8 cellular contexts compared by ENCODE assay signal in the genomic region with DNA sequence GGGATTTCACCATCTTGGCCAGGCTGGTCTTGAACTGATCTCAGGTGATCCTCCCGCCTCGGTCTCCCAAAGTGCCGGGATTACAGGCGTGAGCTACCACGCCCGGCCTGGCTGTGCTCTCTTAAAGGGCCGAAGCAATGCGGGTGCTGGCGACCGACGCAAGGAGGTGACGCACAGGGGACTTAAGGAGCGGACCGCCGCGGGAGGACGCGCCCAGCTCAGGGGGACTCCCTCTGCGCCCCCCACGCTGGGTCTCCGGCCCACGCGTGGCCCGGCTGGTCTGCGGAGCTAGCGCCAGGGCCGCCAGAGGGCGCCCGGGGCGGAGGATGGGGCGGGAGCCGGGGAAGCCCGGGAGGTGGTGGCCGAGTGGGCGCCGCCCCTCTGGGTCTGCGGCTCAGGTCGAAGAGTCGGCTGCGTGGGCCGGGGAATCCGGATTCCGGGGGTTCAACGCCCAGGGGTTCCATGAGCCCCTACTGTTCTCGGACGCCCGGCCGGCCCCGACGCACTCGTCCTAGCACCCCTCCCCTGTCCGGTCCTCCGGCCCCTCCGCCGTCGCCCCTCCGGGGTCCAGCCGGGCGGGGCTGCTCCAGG. TPM values are rescaled to one million over a fixed set of nuclear protein-coding genes. Genes with fewer than 3 reads are reported as not detected.
DNase-seq lines count a peak whose midpoint lies in the region; ATAC-seq and TF ChIP-seq lines count a peak whose summit lies in the region.

No MANE protein-coding gene starts in this region.

- TF ChIP-seq POLR2A in Peyer's patch (IDR thresholded peaks at IDR 0.05) (no peak), stomach (IDR thresholded peaks at IDR 0.05) (no peak)

- H3K4me2 ChIP-seq in BLaER1: peak overlapping the region; percentile 97

- H3K4me3 ChIP-seq in BLaER1: peak overlapping the region; percentile 94
- H3K4me3 ChIP-seq in Peyer's patch: peak overlapping the region; percentile 65 to 99 (median 79)
- H3K4me3 ChIP-seq in fibroblast of pulmonary artery (replicated peaks; ENCODE audit: low read depth, low read length): peak overlapping the region; percentile 77
- H3K4me3 ChIP-seq in stomach: peak overlapping the region; percentile 92 to 98 (median 95)

- no peaks in the 10 kb centered on the region for H3K9me3 ChIP-seq in BLaER1
- H3K9me3 ChIP-seq in Peyer's patch: peaks cover 0 to 4% (median 0%) of the 10 kb centered on the region in 4 donors
- no peaks in the 10 kb centered on the region for H3K9me3 ChIP-seq in stomach

- peaks cover 22% of the 10 kb centered on the region for H3K36me3 ChIP-seq in BLaER1
- H3K36me3 ChIP-seq in Peyer's patch: no peaks in the 10 kb centered on the region
- peaks cover 0 to 16% (median 0%) of the 10 kb centered on the region in 4 donors for H3K36me3 ChIP-seq in stomach

- no peak for TF ChIP-seq EP300 in stomach (IDR thresholded peaks at IDR 0.05)

- peak overlapping the region; percentile 83 for H3K9ac ChIP-seq in BLaER1

- H3K9me3 Mint-ChIP-seq in activated T-helper 17 cell treated with anti-CD3 and anti-CD28 coated beads, Interleukin-2, amount 50 U/mL, for 72 hours: no peaks in the 10 kb centered on the region
- no peaks in the 10 kb centered on the region for H3K9me3 Mint-ChIP-seq in nephron progenitor cell

- 0 to 1% (median 0%) methylated on average over 19 to 59 of the region's 59 CpGs for WGBS in stomach, 5 donors

- H3K4me3 Mint-ChIP-seq in activated T-helper 17 cell treated with anti-CD3 and anti-CD28 coated beads, Interleukin-2, amount 50 U/mL, for 72 hours: peak overlapping the region; percentile 74
- H3K4me3 Mint-ChIP-seq in nephron progenitor cell: peak overlapping the region; percentile 79

- H4K20me1 ChIP-seq in BLaER1: no peaks in the 10 kb centered on the region

- H3K27ac ChIP-seq in BLaER1 (peak overlapping the region; percentile 79), Peyer's patch (peak overlapping the region; percentile 28 to 79 (median 60)), stomach (peak overlapping the region; percentile 67 to 82 (median 72))

- no peak overlapping the region for H3K27ac Mint-ChIP-seq in activated T-helper 17 cell treated with anti-CD3 and anti-CD28 coated beads, Interleukin-2, amount 50 U/mL, for 72 hours
- no peak overlapping the region for H3K27ac Mint-ChIP-seq in nephron progenitor cell

- peaks cover 60% of the 10 kb centered on the region for H3K4me1 ChIP-seq in BLaER1
- peaks cover 0 to 23% (median 13%) of the 10 kb centered on the region in 4 donors for H3K4me1 ChIP-seq in Peyer's patch
- H3K4me1 ChIP-seq in stomach: peaks cover 13 to 32% (median 29%) of the 10 kb centered on the region in 4 donors

- TF ChIP-seq CTCF in Peyer's patch (IDR thresholded peaks at IDR 0.05) (peak; percentile 34 to 85 (median 68)), fibroblast of pulmonary artery (IDR thresholded peaks at IDR 0.05; ENCODE audit: low read length, missing control alignments) (peak; percentile 36), nephron progenitor cell (IDR thresholded peaks at IDR 0.05) (peak; percentile 66), stomach (IDR thresholded peaks at IDR 0.05) (peak in 5 of 7 experiments; percentile 36 to 82 (median 67))

- intact Hi-C loops in stomach (cut with DNase I; ENCODE audit: low total_unique reads): no loop called here

- H3K27me3 Mint-ChIP-seq in activated T-helper 17 cell treated with anti-CD3 and anti-CD28 coated beads, Interleukin-2, amount 50 U/mL, for 72 hours: peaks cover 8% of the 10 kb centered on the region
- H3K27me3 Mint-ChIP-seq in nephron progenitor cell (ENCODE audit: low read depth, poor library complexity): peaks cover 5% of the 10 kb centered on the region

- ATAC-seq in HG03457 (IDR thresholded peaks at IDR 0.05; ENCODE audit: unreplicated experiment): peak; percentile 54
- ATAC-seq in activated T-helper 17 cell treated with anti-CD3 and anti-CD28 coated beads, Interleukin-2, amount 50 U/mL, for 72 hours (replicated peaks): peak; percentile 89

- peak; percentile 68 for DNase-seq in GM19240 (ENCODE audit: insufficient read length, low spot score)
- DNase-seq in Peyer's patch: peak; percentile 65 to 84 (median 78)
- peak; percentile 63 for DNase-seq in fibroblast of pulmonary artery (ENCODE audit: low read depth)
- DNase-seq in nephron progenitor cell: peak; percentile 83
- DNase-seq in stomach: peak; percentile 74

- H3K27me3 ChIP-seq in BLaER1: peaks cover 15% of the 10 kb centered on the region
- peaks cover 0 to 8% of the 10 kb centered on the region in 2 donors for H3K27me3 ChIP-seq in Peyer's patch
- peaks cover 0 to 47% (median 21%) of the 10 kb centered on the region in 3 donors for H3K27me3 ChIP-seq in stomach

- no peaks in the 10 kb centered on the region for H3K36me3 Mint-ChIP-seq in activated T-helper 17 cell treated with anti-CD3 and anti-CD28 coated beads, Interleukin-2, amount 50 U/mL, for 72 hours (ENCODE audit: low read depth)
- H3K36me3 Mint-ChIP-seq in nephron progenitor cell (ENCODE audit: low read depth): peaks cover 9% of the 10 kb centered on the region

- no peaks in the 10 kb centered on the region for H3K4me1 Mint-ChIP-seq in activated T-helper 17 cell treated with anti-CD3 and anti-CD28 coated beads, Interleukin-2, amount 50 U/mL, for 72 hours
- peaks cover 32% of the 10 kb centered on the region for H3K4me1 Mint-ChIP-seq in nephron progenitor cell

RNA-seq across cellular contexts. Expression of a gene that starts 0.5 kb away (rescaled TPM):
- total RNA-seq in Peyer's patch (10 to 100 TPM in 1 of 4 donors, 1 to 10 TPM in 3; 3.3 to 16.5 (median 5.9) TPM), stomach (10 to 100 TPM in 4 of 5 donors, 1 to 10 TPM in 1; 5.5 to 22.8 (median 13.9) TPM)
- total RNA-seq in activated T-helper 17 cell treated with anti-CD3 and anti-CD28 coated beads, Interleukin-2, amount 50 U/mL, for 72 hours: 1 to 10 TPM in 1 of 2 donors, under 1 TPM in 1; 0.56 to 1.7 TPM
- polyA plus RNA-seq in stomach: 10 to 100 TPM in 2 of 3 donors, 1 to 10 TPM in 1; 6.3 to 12.1 (median 10.6) TPM

RNA-seq across cellular contexts. Expression of a gene that starts 35.7 kb away (rescaled TPM):
- 10 to 100 TPM in 3 of 4 donors, 1 to 10 TPM in 1; 8.4 to 83.3 (median 25.7) TPM for total RNA-seq in Peyer's patch
- total RNA-seq in activated T-helper 17 cell treated with anti-CD3 and anti-CD28 coated beads, Interleukin-2, amount 50 U/mL, for 72 hours: 10 to 100 TPM; 49.4 to 66.2 TPM
- total RNA-seq in stomach: 10 to 100 TPM in 4 of 5 donors, 1 to 10 TPM in 1; 9.4 to 42.4 (median 19.4) TPM
- polyA plus RNA-seq in stomach: 10 to 100 TPM in 1 of 3 donors, 1 to 10 TPM in 2; 7.2 to 12.7 (median 9.3) TPM

RNA-seq across cellular contexts. Expression of a gene that starts 49.0 kb away (rescaled TPM):
- total RNA-seq in Peyer's patch (10 to 100 TPM; 24.9 to 47.7 (median 42.4) TPM), stomach (10 to 100 TPM in 3 of 5 donors, 1 to 10 TPM in 1, under 1 TPM in 1; 0.58 to 28.3 (median 10.1) TPM)
- total RNA-seq in activated T-helper 17 cell treated with anti-CD3 and anti-CD28 coated beads, Interleukin-2, amount 50 U/mL, for 72 hours: 10 to 100 TPM; 41.4 to 83.5 TPM
- 10 to 100 TPM; 41.0 to 59.3 (median 49.7) TPM for polyA plus RNA-seq in stomach

Comparison
In these comparisons a context has a peak if more than half of its experiments do, and no peak if none do; other contexts are left out.
1. Peak in every context shown above with its lines: DNase-seq, ATAC-seq, H3K4me3 ChIP-seq and H3K27ac ChIP-seq.